2 cellular contexts compared by ENCODE assay signal in the genomic region with DNA sequence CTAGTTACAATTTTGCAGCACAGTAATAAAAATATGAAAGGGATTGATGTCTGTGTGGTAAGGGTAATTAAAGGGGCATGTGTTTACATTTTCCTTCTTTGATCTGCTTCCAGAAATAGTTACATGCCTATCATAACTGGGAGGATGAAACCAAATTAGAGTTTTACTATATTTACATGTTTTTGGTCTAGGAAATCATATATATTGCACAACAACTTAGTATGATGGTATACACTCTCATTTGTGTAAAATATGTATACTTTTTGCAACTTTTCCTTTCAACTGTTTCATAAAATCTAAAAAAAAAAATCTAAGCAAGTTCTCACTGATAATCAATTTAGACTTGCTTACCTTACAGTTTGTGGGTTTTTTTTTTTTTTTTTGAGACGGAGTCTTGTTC.
TF ChIP-seq lines count a peak whose summit lies in the region.

No MANE protein-coding gene starts in this region.

TF ChIP-seq in HepG2, 621 proteins besides CTCF, POLR2A, EP300 and RAD21:
- no peak for TF ChIP-seq GLMP (CRISPR knock-in tag; IDR thresholded peaks at IDR 0.05; ENCODE audit: borderline replicate concordance)
- 0 out of 2 replicates have a peak, but pooled peaks have one; percentile 6 for TF ChIP-seq FOXA3 (CRISPR knock-in tag; IDR thresholded peaks at IDR 0.05)
- no peak for TF ChIP-seq ZNF138 (CRISPR knock-in tag; IDR thresholded peaks at IDR 0.05; ENCODE audit: low read depth)
- no peak for TF ChIP-seq HMG20B (CRISPR knock-in tag; conservative IDR thresholded peaks at IDR 0.05)
- peak; percentile 37; the same call in 1 of the 2 replicates for TF ChIP-seq TCF7 (IDR thresholded peaks at IDR 0.05; ENCODE audit: low read depth)
- no peak for TF ChIP-seq PHB2 (IDR thresholded peaks at IDR 0.05; ENCODE audit: partially characterized antibody)
- no peak for TF ChIP-seq FOXK2 (IDR thresholded peaks at IDR 0.05)
- TF ChIP-seq DMAP1 (CRISPR knock-in tag; IDR thresholded peaks at IDR 0.05) = no peak
- TF ChIP-seq KDM5B (CRISPR knock-in tag; IDR thresholded peaks at IDR 0.05; ENCODE audit: borderline replicate concordance) = no peak
- peak; percentile 51; the same call in 1 of the 2 replicates for TF ChIP-seq CEBPB (IDR thresholded peaks at IDR 0.05; ENCODE audit: borderline replicate concordance, low read depth, low read length)
- 0 out of 2 replicates have a peak, but pooled peaks have one; percentile 27 for TF ChIP-seq ISL2 (CRISPR knock-in tag; IDR thresholded peaks at IDR 0.05)

TF ChIP-seq in IMR-90, 13 proteins besides CTCF, POLR2A, EP300 and RAD21:
- no peak for TF ChIP-seq RFX5 (IDR thresholded peaks at IDR 0.05; ENCODE audit: low read depth, low read length)
- TF ChIP-seq CHD1 (IDR thresholded peaks at IDR 0.05; ENCODE audit: low read depth, low read length) = no peak
- peak; percentile 75; the same call in 1 of the 2 replicates for TF ChIP-seq CEBPB (IDR thresholded peaks at IDR 0.05; ENCODE audit: low read depth, low read length)
TF ChIP-seq in IMR-90: peak in this region for 1.
